Comparison of ENCODE assay signal across 1 cellular context in the genomic region with DNA sequence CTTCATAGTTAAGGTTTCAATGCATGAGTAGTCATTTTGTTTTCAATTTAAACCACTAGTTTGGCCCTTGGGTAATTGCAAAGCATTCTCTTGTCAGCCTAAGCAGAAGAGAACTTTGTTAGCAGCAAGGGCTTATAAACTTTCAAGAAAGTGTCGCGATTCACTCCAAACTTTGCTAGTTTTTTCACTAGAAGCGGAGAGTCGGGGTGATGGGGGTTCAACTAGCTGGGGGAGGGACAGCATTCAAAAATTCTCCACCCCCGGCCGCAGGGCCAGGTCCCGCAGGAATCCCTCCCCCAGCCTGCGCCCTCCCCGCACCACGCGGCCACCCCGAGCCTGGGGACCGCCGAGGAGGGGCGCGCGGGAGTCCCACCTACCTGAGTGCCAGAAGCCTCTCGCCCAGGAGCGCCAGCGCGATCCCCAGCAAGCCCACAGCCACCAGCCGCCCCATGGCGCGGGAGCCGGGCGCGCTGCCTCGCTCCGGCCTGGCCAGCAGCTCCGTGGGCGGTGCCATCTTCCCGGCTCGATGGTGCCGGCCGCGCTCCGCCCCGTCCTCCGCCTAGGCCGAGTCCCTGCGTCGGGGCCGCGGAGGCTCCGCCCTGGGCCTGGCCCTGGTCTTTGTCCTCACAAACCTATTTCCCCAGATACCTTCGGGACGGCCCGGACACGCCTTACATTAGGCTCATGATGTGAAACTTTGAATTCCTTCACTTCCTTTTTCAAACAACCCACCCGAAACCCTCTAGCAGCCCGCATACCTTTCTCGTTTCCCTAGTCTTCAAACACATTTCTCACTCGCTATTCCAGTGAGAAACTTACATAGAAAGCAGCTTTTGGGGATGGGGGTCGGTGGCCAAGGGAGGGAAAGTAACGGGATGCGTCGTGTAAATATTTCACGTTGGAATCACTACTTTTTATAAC.
TF ChIP-seq lines count a peak whose summit lies in the region.

A gene (minus strand): TSS at position 528 of the 921 bp plus-strand sequence. CDS start 77 bp downstream, at position 451.

TF ChIP-seq in HepG2, 621 proteins besides CTCF, POLR2A, EP300 and RAD21 (continued from another document and continues in another):
- TF ChIP-seq TAF1 (CRISPR knock-in tag; IDR thresholded peaks at IDR 0.05) (peak; percentile 90), ZNF354B (CRISPR knock-in tag; IDR thresholded peaks at IDR 0.05) (no peak), CCDC6 (CRISPR knock-in tag; IDR thresholded peaks at IDR 0.05) (peak; percentile 77; the same call in 1 of the 2 replicates), PHB2 (IDR thresholded peaks at IDR 0.05; ENCODE audit: partially characterized antibody) (no peak), NR3C1 (CRISPR knock-in tag; IDR thresholded peaks at IDR 0.05) (no peak), ZNF34 (CRISPR knock-in tag; IDR thresholded peaks at IDR 0.05; ENCODE audit: borderline replicate concordance) (no peak), GPN1 (CRISPR knock-in tag; IDR thresholded peaks at IDR 0.05; ENCODE audit: borderline replicate concordance) (no peak; the same call in 1 of the 2 replicates), RCOR2 (CRISPR knock-in tag; IDR thresholded peaks at IDR 0.05) (0 out of 2 replicates have a peak, but pooled peaks have one; percentile 41), ZNF530 (CRISPR knock-in tag; IDR thresholded peaks at IDR 0.05; ENCODE audit: low read depth) (no peak), GTF3A (CRISPR knock-in tag; conservative IDR thresholded peaks at IDR 0.05) (peak; percentile 71; the same call in 1 of the 2 replicates), MIER2 (CRISPR knock-in tag; IDR thresholded peaks at IDR 0.05) (no peak), CENPX (CRISPR knock-in tag; IDR thresholded peaks at IDR 0.05) (no peak), AKAP8 (CRISPR knock-in tag; IDR thresholded peaks at IDR 0.05) (no peak), CBX1 (IDR thresholded peaks at IDR 0.05; ENCODE audit: low read depth) (no peak), MBD4 (IDR thresholded peaks at IDR 0.05; ENCODE audit: borderline replicate concordance, low read length) (no peak), CBFB (CRISPR knock-in tag; IDR thresholded peaks at IDR 0.05) (peak; percentile 60), ZNF329 (CRISPR knock-in tag; IDR thresholded peaks at IDR 0.05; ENCODE audit: low read depth) (peak; percentile 84), ZBTB20 (CRISPR knock-in tag; IDR thresholded peaks at IDR 0.05; ENCODE audit: borderline replicate concordance, low read depth) (peak; percentile 81; the same call in 1 of the 2 replicates), SP4 (CRISPR knock-in tag; IDR thresholded peaks at IDR 0.05) (0 out of 2 replicates have a peak, but pooled peaks have one; percentile 67), ZNF12 (CRISPR knock-in tag; IDR thresholded peaks at IDR 0.05) (no peak), PCBP1 (IDR thresholded peaks at IDR 0.05; ENCODE audit: borderline replicate concordance, low read depth, low read length) (no peak), BORCS8-MEF2B (CRISPR knock-in tag; IDR thresholded peaks at IDR 0.05) (peak; percentile 89), MTA1 (CRISPR knock-in tag; IDR thresholded peaks at IDR 0.05; ENCODE audit: borderline replicate concordance) (peak; percentile 88; the same call in 1 of the 2 replicates), ZFP1 (CRISPR knock-in tag; IDR thresholded peaks at IDR 0.05) (no peak), HDAC6 (IDR thresholded peaks at IDR 0.05; ENCODE audit: low read depth, low read length) (no peak), NFE2L2 (IDR thresholded peaks at IDR 0.05; ENCODE audit: low read length) (no peak), AHR (CRISPR knock-in tag; IDR thresholded peaks at IDR 0.05) (peak; percentile 91), U2AF1 (optimal IDR thresholded peaks at IDR 0.05; ENCODE audit: low read depth, low read length) (no peak), NFE2L1 (CRISPR knock-in tag; IDR thresholded peaks at IDR 0.05; ENCODE audit: borderline replicate concordance) (no peak), RXRB (CRISPR knock-in tag; IDR thresholded peaks at IDR 0.05; ENCODE audit: borderline replicate concordance) (peak; percentile 40; the same call in 1 of the 2 replicates), EED (CRISPR knock-in tag; IDR thresholded peaks at IDR 0.05) (peak; percentile 72), MAFF (IDR thresholded peaks at IDR 0.05; ENCODE audit: low read depth, low read length) (no peak), XBP1 (CRISPR knock-in tag; IDR thresholded peaks at IDR 0.05) (no peak; the same call in 1 of the 2 replicates)
- TF ChIP-seq, protein P1, sequence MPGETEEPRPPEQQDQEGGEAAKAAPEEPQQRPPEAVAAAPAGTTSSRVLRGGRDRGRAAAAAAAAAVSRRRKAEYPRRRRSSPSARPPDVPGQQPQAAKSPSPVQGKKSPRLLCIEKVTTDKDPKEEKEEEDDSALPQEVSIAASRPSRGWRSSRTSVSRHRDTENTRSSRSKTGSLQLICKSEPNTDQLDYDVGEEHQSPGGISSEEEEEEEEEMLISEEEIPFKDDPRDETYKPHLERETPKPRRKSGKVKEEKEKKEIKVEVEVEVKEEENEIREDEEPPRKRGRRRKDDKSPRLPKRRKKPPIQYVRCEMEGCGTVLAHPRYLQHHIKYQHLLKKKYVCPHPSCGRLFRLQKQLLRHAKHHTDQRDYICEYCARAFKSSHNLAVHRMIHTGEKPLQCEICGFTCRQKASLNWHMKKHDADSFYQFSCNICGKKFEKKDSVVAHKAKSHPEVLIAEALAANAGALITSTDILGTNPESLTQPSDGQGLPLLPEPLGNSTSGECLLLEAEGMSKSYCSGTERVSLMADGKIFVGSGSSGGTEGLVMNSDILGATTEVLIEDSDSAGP (CRISPR knock-in tag; IDR thresholded peaks at IDR 0.05; ENCODE audit: borderline replicate concordance): peak; percentile 89; the same call in 1 of the 2 replicates
- TF ChIP-seq, protein P2, sequence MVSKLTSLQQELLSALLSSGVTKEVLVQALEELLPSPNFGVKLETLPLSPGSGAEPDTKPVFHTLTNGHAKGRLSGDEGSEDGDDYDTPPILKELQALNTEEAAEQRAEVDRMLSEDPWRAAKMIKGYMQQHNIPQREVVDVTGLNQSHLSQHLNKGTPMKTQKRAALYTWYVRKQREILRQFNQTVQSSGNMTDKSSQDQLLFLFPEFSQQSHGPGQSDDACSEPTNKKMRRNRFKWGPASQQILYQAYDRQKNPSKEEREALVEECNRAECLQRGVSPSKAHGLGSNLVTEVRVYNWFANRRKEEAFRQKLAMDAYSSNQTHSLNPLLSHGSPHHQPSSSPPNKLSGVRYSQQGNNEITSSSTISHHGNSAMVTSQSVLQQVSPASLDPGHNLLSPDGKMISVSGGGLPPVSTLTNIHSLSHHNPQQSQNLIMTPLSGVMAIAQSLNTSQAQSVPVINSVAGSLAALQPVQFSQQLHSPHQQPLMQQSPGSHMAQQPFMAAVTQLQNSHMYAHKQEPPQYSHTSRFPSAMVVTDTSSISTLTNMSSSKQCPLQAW (CRISPR knock-in tag; IDR thresholded peaks at IDR 0.05): peak; percentile 67
- TF ChIP-seq, protein P3, sequence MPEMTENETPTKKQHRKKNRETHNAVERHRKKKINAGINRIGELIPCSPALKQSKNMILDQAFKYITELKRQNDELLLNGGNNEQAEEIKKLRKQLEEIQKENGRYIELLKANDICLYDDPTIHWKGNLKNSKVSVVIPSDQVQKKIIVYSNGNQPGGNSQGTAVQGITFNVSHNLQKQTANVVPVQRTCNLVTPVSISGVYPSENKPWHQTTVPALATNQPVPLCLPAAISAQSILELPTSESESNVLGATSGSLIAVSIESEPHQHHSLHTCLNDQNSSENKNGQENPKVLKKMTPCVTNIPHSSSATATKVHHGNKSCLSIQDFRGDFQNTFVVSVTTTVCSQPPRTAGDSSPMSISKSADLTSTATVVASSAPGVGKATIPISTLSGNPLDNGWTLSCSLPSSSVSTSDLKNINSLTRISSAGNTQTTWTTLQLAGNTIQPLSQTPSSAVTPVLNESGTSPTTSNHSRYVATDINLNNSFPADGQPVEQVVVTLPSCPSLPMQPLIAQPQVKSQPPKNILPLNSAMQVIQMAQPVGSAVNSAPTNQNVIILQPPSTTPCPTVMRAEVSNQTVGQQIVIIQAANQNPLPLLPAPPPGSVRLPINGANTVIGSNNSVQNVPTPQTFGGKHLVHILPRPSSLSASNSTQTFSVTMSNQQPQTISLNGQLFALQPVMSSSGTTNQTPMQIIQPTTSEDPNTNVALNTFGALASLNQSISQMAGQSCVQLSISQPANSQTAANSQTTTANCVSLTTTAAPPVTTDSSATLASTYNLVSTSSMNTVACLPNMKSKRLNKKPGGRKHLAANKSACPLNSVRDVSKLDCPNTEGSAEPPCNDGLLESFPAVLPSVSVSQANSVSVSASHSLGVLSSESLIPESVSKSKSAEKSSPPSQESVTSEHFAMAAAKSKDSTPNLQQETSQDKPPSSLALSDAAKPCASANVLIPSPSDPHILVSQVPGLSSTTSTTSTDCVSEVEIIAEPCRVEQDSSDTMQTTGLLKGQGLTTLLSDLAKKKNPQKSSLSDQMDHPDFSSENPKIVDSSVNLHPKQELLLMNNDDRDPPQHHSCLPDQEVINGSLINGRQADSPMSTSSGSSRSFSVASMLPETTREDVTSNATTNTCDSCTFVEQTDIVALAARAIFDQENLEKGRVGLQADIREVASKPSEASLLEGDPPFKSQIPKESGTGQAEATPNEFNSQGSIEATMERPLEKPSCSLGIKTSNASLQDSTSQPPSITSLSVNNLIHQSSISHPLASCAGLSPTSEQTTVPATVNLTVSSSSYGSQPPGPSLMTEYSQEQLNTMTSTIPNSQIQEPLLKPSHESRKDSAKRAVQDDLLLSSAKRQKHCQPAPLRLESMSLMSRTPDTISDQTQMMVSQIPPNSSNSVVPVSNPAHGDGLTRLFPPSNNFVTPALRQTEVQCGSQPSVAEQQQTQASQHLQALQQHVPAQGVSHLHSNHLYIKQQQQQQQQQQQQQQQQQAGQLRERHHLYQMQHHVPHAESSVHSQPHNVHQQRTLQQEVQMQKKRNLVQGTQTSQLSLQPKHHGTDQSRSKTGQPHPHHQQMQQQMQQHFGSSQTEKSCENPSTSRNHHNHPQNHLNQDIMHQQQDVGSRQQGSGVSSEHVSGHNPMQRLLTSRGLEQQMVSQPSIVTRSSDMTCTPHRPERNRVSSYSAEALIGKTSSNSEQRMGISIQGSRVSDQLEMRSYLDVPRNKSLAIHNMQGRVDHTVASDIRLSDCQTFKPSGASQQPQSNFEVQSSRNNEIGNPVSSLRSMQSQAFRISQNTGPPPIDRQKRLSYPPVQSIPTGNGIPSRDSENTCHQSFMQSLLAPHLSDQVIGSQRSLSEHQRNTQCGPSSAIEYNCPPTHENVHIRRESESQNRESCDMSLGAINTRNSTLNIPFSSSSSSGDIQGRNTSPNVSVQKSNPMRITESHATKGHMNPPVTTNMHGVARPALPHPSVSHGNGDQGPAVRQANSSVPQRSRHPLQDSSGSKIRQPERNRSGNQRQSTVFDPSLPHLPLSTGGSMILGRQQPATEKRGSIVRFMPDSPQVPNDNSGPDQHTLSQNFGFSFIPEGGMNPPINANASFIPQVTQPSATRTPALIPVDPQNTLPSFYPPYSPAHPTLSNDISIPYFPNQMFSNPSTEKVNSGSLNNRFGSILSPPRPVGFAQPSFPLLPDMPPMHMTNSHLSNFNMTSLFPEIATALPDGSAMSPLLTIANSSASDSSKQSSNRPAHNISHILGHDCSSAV (CRISPR knock-in tag; IDR thresholded peaks at IDR 0.05; ENCODE audit: borderline replicate concordance): no peak
- TF ChIP-seq, protein P4, sequence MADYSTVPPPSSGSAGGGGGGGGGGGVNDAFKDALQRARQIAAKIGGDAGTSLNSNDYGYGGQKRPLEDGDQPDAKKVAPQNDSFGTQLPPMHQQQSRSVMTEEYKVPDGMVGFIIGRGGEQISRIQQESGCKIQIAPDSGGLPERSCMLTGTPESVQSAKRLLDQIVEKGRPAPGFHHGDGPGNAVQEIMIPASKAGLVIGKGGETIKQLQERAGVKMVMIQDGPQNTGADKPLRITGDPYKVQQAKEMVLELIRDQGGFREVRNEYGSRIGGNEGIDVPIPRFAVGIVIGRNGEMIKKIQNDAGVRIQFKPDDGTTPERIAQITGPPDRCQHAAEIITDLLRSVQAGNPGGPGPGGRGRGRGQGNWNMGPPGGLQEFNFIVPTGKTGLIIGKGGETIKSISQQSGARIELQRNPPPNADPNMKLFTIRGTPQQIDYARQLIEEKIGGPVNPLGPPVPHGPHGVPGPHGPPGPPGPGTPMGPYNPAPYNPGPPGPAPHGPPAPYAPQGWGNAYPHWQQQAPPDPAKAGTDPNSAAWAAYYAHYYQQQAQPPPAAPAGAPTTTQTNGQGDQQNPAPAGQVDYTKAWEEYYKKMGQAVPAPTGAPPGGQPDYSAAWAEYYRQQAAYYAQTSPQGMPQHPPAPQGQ (CRISPR knock-in tag; IDR thresholded peaks at IDR 0.05; ENCODE audit: borderline replicate concordance): no peak
- TF ChIP-seq, protein P5, sequence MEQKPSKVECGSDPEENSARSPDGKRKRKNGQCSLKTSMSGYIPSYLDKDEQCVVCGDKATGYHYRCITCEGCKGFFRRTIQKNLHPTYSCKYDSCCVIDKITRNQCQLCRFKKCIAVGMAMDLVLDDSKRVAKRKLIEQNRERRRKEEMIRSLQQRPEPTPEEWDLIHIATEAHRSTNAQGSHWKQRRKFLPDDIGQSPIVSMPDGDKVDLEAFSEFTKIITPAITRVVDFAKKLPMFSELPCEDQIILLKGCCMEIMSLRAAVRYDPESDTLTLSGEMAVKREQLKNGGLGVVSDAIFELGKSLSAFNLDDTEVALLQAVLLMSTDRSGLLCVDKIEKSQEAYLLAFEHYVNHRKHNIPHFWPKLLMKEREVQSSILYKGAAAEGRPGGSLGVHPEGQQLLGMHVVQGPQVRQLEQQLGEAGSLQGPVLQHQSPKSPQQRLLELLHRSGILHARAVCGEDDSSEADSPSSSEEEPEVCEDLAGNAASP (CRISPR knock-in tag; IDR thresholded peaks at IDR 0.05; ENCODE audit: borderline replicate concordance): peak; percentile 58
- TF ChIP-seq, protein P6, sequence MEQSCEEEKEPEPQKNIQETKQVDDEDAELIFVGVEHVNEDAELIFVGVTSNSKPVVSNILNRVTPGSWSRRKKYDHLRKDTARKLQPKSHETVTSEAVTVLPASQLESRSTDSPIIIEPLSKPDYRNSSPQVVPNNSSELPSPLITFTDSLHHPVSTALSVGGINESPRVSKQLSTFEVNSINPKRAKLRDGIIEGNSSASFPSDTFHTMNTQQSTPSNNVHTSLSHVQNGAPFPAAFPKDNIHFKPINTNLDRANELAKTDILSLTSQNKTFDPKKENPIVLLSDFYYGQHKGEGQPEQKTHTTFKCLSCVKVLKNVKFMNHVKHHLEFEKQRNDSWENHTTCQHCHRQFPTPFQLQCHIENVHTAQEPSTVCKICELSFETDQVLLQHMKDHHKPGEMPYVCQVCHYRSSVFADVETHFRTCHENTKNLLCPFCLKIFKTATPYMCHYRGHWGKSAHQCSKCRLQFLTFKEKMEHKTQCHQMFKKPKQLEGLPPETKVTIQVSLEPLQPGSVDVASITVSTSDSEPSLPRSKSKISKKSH (CRISPR knock-in tag; IDR thresholded peaks at IDR 0.05; ENCODE audit: borderline replicate concordance): no peak; the same call in 1 of the 2 replicates
- TF ChIP-seq, protein P7, sequence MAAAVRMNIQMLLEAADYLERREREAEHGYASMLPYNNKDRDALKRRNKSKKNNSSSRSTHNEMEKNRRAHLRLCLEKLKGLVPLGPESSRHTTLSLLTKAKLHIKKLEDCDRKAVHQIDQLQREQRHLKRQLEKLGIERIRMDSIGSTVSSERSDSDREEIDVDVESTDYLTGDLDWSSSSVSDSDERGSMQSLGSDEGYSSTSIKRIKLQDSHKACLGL (CRISPR knock-in tag; IDR thresholded peaks at IDR 0.05): no peak
